9 cellular contexts compared by ENCODE assay signal in the genomic region with DNA sequence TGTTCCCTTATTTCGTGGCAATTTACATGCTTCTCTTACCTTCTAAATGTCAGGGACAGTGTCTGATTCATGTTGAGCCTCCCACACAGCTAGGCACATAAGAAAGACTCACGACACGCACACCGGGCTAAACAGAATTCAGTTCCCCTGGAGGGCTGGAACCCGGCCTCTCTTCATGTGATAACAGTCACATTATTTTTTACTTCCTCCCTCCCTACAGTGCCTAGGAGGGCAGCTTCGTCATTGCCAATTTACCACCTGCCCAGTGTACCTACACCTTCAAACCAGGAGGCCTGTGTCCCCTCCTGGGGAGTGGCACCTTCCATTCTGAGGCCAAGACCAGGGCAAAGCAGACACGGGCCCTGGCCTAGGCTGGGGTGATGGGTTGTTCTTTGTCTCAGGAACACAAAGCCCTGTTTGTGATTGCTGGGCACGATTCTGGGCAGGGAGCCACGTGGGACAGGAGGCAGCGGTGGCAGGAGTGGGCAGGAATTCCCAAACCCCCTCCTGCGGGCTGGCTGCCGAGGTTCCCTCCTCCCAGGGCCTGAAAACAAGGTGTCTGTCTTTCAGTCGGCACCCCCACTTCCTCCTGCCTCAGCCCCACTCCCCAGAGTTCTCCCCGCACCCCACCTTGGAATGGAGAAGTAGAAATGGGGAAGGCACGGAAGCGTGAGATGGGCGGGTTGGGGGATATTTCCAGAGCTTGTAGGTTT. TPM values are rescaled to one million over a fixed set of nuclear protein-coding genes. Genes with fewer than 3 reads are reported as not detected.
DNase-seq lines count a peak whose midpoint lies in the region; ATAC-seq, FAIRE-seq and TF ChIP-seq lines count a peak whose summit lies in the region.
"Had no signal": no experiment of that assay in that cellular context is flagged by ENCODE, and none has a peak within 500 bp of the region (broad histone marks: within the 10 kb centered on the region; RNA-seq: fewer than 3 reads in every experiment).

No MANE protein-coding gene starts in this region.

- POLR2A ChIA-PET in OCI-LY7 (lab: Charles Lee) = interaction anchor here (0.6 to 1.1 kb wide), 4 partner anchors 9 to 235 kb away, joined by 3 to 4 read pairs (median 3); no protein-coding TSS in a partner anchor
- POLR2A ChIA-PET in CD8-positive, alpha-beta T cell (lab: Charles Lee) = no interaction called here

- H3K27me3 ChIP-seq in small intestine (ENCODE audit: control insufficient read depth in 2 of 2, insufficient read depth in 2 of 2, low read length in 2 of 2) = no peaks in the 10 kb centered on the region
- no peaks in the 10 kb centered on the region for H3K27me3 ChIP-seq in CD8-positive, alpha-beta T cell (ENCODE audit: insufficient read depth, low read length)

- DNase-seq in NCI-H1092 treated with DMSO at 0.1 percent for 48 hours (lab: John Stamatoyannopoulos, UW) (peak; percentile 9), NCI-H1092 (lab: John Stamatoyannopoulos, UW) (no peak), OCI-LY7 (ENCODE audit: low spot score) (no peak), globus pallidus (ENCODE audit: low spot score) (peak; percentile 97), small intestine (peak; percentile 35), KG1 (lab: John Stamatoyannopoulos, UW) (no peak)
- DNase-seq in CD8-positive, alpha-beta T cell = no peak
- no peak for DNase-seq in activated CD8-positive, alpha-beta memory T cell treated with anti-CD3 and anti-CD28 coated beads, Interleukin-2, amount 50 U/mL, for 4 hours

- no peak overlapping the region for H3K4me3 Mint-ChIP-seq in CD8-positive, alpha-beta T cell

- no peak for TF ChIP-seq CTCF in OCI-LY7 (conservative IDR thresholded peaks at IDR 0.05; ENCODE audit: low read length)
- no peak for TF ChIP-seq CTCF in CD8-positive, alpha-beta T cell (IDR thresholded peaks at IDR 0.05)

- no peak for ATAC-seq in CD8-positive, alpha-beta T cell

- peak overlapping the region; percentile 44 for H3K4me2 ChIP-seq in OCI-LY7 (ENCODE audit: low read length)

- CTCF ChIA-PET in OCI-LY7 (lab: Charles Lee; ENCODE audit: unreplicated experiment) = no interaction called here
- CTCF ChIA-PET in CD8-positive, alpha-beta T cell (lab: Charles Lee) = no interaction called here

- intact Hi-C loops in OCI-LY7 (cut with micrococcal nuclease; ENCODE audit: unreplicated experiment) = no loop called here
- intact Hi-C loops in CD8-positive, alpha-beta T cell (cut with DNase I, micrococcal nuclease) = no loop called here

- H3K36me3 ChIP-seq in OCI-LY7 (ENCODE audit: insufficient read depth, low read length) = no peaks in the 10 kb centered on the region
- no peaks in the 10 kb centered on the region for H3K36me3 ChIP-seq in small intestine (ENCODE audit: control insufficient read depth in 2 of 2, insufficient read depth in 2 of 2, low read length in 2 of 2)
- H3K36me3 ChIP-seq in CD8-positive, alpha-beta T cell (ENCODE audit: insufficient read depth, low read length) = no peaks in the 10 kb centered on the region

- peak overlapping the region; percentile 82 for H2AFZ ChIP-seq in OCI-LY7 (ENCODE audit: low read length)

- H3K9me3 Mint-ChIP-seq in CD8-positive, alpha-beta T cell = peaks cover 5% of the 10 kb centered on the region

- no peak for FAIRE-seq in small intestine (lab: Jason Lieb, UNC)
- FAIRE-seq: A204.1 had no signal

- H3K9me2 ChIP-seq in OCI-LY7 (ENCODE audit: insufficient read depth, low read length) = no peaks in the 10 kb centered on the region

- H3K27ac ChIP-seq in OCI-LY7 (ENCODE audit: low read depth, low read length, poor library complexity, severe bottlenecking) (peak overlapping the region; percentile 36), small intestine (ENCODE audit: low read depth in 1 of 2, low read length in 1 of 2) (peak overlapping the region in 1 of 2 donors; percentile 1)
- no peak overlapping the region for H3K27ac ChIP-seq in CD8-positive, alpha-beta T cell (ENCODE audit: low read depth, low read length)

- no peaks in the 10 kb centered on the region for H3K27me3 Mint-ChIP-seq in CD8-positive, alpha-beta T cell (ENCODE audit: low read depth)

- H3K9me3 ChIP-seq in OCI-LY7 (ENCODE audit: low read length) (no peaks in the 10 kb centered on the region), small intestine (ENCODE audit: control insufficient read depth, low read depth) (no peaks in the 10 kb centered on the region)
- H3K9me3 ChIP-seq in CD8-positive, alpha-beta T cell (ENCODE audit: low read length) = no peaks in the 10 kb centered on the region

- WGBS in small intestine, 3 donors = 22 to 44% (median 35%) methylated on average over 16 to 17 of the region's 17 CpGs

- H3K4me1 Mint-ChIP-seq in CD8-positive, alpha-beta T cell (ENCODE audit: low read depth) = no peaks in the 10 kb centered on the region

- peaks cover 63% of the 10 kb centered on the region for H3K4me1 ChIP-seq in OCI-LY7 (ENCODE audit: insufficient read depth, low read length, poor library complexity, severe bottlenecking)
- no peaks in the 10 kb centered on the region for H3K4me1 ChIP-seq in small intestine (ENCODE audit: control insufficient read depth in 2 of 2, insufficient read depth in 1 of 2, low read depth in 1 of 2, low read length in 1 of 2)
- no peaks in the 10 kb centered on the region for H3K4me1 ChIP-seq in CD8-positive, alpha-beta T cell (ENCODE audit: insufficient read depth, low read length)

- no peaks in the 10 kb centered on the region for H3K79me2 ChIP-seq in OCI-LY7 (ENCODE audit: insufficient read depth, low read depth, low read length)

- no TSS peak for BruUV-seq in OCI-LY7 (replicated peaks; lab: Mats Ljungman, UMichigan)

- H4K20me1 ChIP-seq in OCI-LY7 (ENCODE audit: insufficient read depth, low read length) = no peaks in the 10 kb centered on the region

- no peaks in the 10 kb centered on the region for H3K36me3 Mint-ChIP-seq in CD8-positive, alpha-beta T cell

- H3K4me3 ChIP-seq in OCI-LY7 (ENCODE audit: low read depth, low read length, poor library complexity, severe bottlenecking) = no peak overlapping the region
- H3K4me3 ChIP-seq in small intestine (ENCODE audit: low read depth in 1 of 2, low read length in 2 of 2) = no peak overlapping the region
- no peak overlapping the region for H3K4me3 ChIP-seq in CD8-positive, alpha-beta T cell (ENCODE audit: low read depth, low read length)

- H3K27ac Mint-ChIP-seq in CD8-positive, alpha-beta T cell = no peak overlapping the region

RNA-seq across cellular contexts. Expression of gene RASAL1, which starts 6.8 kb away (rescaled TPM):
- 69.1 and 89.1 TPM in 2 replicates for total RNA-seq in OCI-LY7 (2014; rRNA removed; shearing (Covaris generic))
- 67.5 and 74.4 TPM in 2 replicates for total RNA-seq in OCI-LY7 (2022)
- under 1 TPM in 2 of 3 donors, not detected in 1; 0.16 to 0.81 TPM for polyA plus RNA-seq in small intestine
- 1 to 10 TPM; 2.3 to 2.8 TPM for total RNA-seq in CD8-positive, alpha-beta T cell

RNA-seq across cellular contexts. Expression of gene CFAP73, which starts 7.2 kb away (rescaled TPM):
- total RNA-seq in OCI-LY7 (2014; rRNA removed; shearing (Covaris generic)) = 14.0 and 26.9 TPM in 2 replicates
- total RNA-seq in OCI-LY7 (2022) = 37.4 and 39.2 TPM in 2 replicates
- polyA plus RNA-seq in small intestine = under 1 TPM in 1 of 3 donors, not detected in 2; 0.19 TPM
- under 1 TPM; 0.54 to 0.86 TPM for total RNA-seq in CD8-positive, alpha-beta T cell

RNA-seq across cellular contexts. Expression of gene DDX54, which starts 42.9 kb away (rescaled TPM):
- 86.0 and 87.2 TPM in 2 replicates for total RNA-seq in OCI-LY7 (2014; rRNA removed; shearing (Covaris generic))
- 145 and 150 TPM in 2 replicates for total RNA-seq in OCI-LY7 (2022)
- polyA plus RNA-seq in small intestine = 10 to 100 TPM; 34.9 to 75.6 (median 49.4) TPM
- 10 to 100 TPM; 75.4 to 85.6 TPM for total RNA-seq in CD8-positive, alpha-beta T cell

RNA-seq across cellular contexts. Expression of gene RITA1, which starts 43.2 kb away (rescaled TPM):
- 72.5 and 90.8 TPM in 2 replicates for total RNA-seq in OCI-LY7 (2014; rRNA removed; shearing (Covaris generic))
- 59.5 and 68.6 TPM in 2 replicates for total RNA-seq in OCI-LY7 (2022)
- polyA plus RNA-seq in small intestine = 10 to 100 TPM; 18.8 to 31.5 (median 20.5) TPM
- total RNA-seq in CD8-positive, alpha-beta T cell = 1 to 10 TPM; 4.3 to 4.5 TPM

Comparison
In these comparisons a context has a peak if more than half of its experiments do, and no peak if none do; other contexts are left out.
1. DNase-seq: peak in NCI-H1092 treated with DMSO at 0.1 percent for 48 hours (single experiment), globus pallidus (single experiment) and small intestine (single experiment); none in NCI-H1092 (single experiment), OCI-LY7 (single experiment), CD8-positive, alpha-beta T cell (0 of 7), activated CD8-positive, alpha-beta memory T cell treated with anti-CD3 and anti-CD28 coated beads, Interleukin-2, amount 50 U/mL, for 4 hours (single experiment) and KG1 (single experiment).
2. RNA of gene RASAL1, which starts 6.8 kb away (total RNA-seq): 67.5 to 89.1 TPM in OCI-LY7; 2.3 to 2.8 TPM in CD8-positive, alpha-beta T cell; every median in the first group is over 10 times any median in the second.
3. RNA of gene CFAP73, which starts 7.2 kb away (total RNA-seq): 14.0 to 39.2 TPM in OCI-LY7; 0.54 to 0.86 TPM in CD8-positive, alpha-beta T cell; every median in the first group is over 4 times any median in the second.